Comparison of ENCODE assay signal across 9 cellular contexts in the genomic region with DNA sequence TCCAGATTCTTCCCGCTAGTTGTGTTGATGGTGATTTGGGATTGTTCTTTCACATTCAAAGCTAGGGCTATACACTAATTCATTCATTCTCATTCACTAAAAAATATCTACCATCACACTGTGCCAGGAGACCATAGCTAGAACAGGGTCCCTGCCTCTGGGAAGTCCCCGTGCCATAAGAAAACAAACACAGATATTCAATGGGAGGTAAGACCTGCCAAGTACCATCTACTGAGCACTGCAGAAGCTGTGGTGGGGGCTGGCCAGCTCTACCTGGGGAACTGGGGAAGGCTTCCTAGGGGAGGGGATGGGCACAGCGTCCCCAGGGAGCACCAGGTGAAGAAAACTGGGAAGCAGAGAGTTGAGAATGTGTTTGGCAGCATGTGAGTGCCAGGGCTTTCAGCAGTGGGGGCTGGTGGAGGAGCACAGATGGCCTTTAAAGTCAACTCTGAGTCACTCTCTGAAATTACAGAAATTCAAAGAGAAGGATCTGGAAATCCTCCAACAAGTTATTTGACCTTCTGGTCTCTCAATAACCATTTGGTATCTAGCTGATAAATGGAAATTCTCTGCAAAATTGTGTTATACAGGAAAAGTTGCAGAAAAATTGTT.
DNase-seq lines count a peak whose midpoint lies in the region; ATAC-seq and TF ChIP-seq lines count a peak whose summit lies in the region.
"Had no signal": no experiment of that assay in that cellular context is flagged by ENCODE, and none has a peak within 500 bp of the region (broad histone marks: within the 10 kb centered on the region; RNA-seq: fewer than 3 reads in every experiment).

No MANE protein-coding gene starts in this region.

- H3K9me3 ChIP-seq in MM.1S (replicated peaks; ENCODE audit: insufficient read depth, low read length): no peaks in the 10 kb centered on the region
- H3K9me3 ChIP-seq: SJCRH30 had no signal

- H3K27me3 Mint-ChIP-seq in HFFc6 (ENCODE audit: insufficient read depth): peaks cover 7% of the 10 kb centered on the region
- no peaks in the 10 kb centered on the region for H3K27me3 Mint-ChIP-seq in activated T-cell treated with anti-CD3 and anti-CD28 coated beads, Interleukin-2, amount 50 U/mL, for 4 hours (ENCODE audit: low read depth)

- H4K20me1 ChIP-seq in MM.1S (ENCODE audit: insufficient read depth, low read length): no peaks in the 10 kb centered on the region

- H3K79me2 ChIP-seq in MM.1S (ENCODE audit: low read length): no peaks in the 10 kb centered on the region

- H3F3A ChIP-seq in MM.1S (ENCODE audit: insufficient read depth, low read length): no peaks in the 10 kb centered on the region

- H3K27ac Mint-ChIP-seq in HFFc6: peak overlapping the region; percentile 73

- no peak overlapping the region for H2AFZ ChIP-seq in MM.1S (ENCODE audit: low read length)

- no peak overlapping the region for H3K4me3 Mint-ChIP-seq in HFFc6
- peak overlapping the region; percentile 39 for H3K4me3 Mint-ChIP-seq in activated T-cell treated with anti-CD3 and anti-CD28 coated beads, Interleukin-2, amount 50 U/mL, for 4 hours

- DNase-seq in A172 (ENCODE audit: low spot score) (peak; percentile 49), HFFc6 (peak; percentile 41), left ventricle myocardium superior (peak; percentile 44), NCI-H187 (lab: John Stamatoyannopoulos, UW) (no peak), MM.1S (no peak)
- peak; percentile 18 for DNase-seq in activated T-cell treated with anti-CD3 and anti-CD28 coated beads, Interleukin-2, amount 50 U/mL, for 4 hours

- H3K27me3 ChIP-seq in MM.1S (replicated peaks; ENCODE audit: insufficient read depth, low read length): no peaks in the 10 kb centered on the region
- H3K27me3 ChIP-seq: SJCRH30 had no signal

- H3K9me3 Mint-ChIP-seq in HFFc6: no peaks in the 10 kb centered on the region
- peaks cover 11% of the 10 kb centered on the region for H3K9me3 Mint-ChIP-seq in activated T-cell treated with anti-CD3 and anti-CD28 coated beads, Interleukin-2, amount 50 U/mL, for 4 hours

- peaks cover 14% of the 10 kb centered on the region for H3K4me1 Mint-ChIP-seq in HFFc6 (ENCODE audit: low read depth)
- H3K4me1 Mint-ChIP-seq in activated T-cell treated with anti-CD3 and anti-CD28 coated beads, Interleukin-2, amount 50 U/mL, for 4 hours (ENCODE audit: low read depth): peaks cover 34% of the 10 kb centered on the region

- H3K9me2 ChIP-seq in MM.1S (replicated peaks; ENCODE audit: insufficient read depth, low read length): no peaks in the 10 kb centered on the region

- H3K9ac ChIP-seq in MM.1S (ENCODE audit: low read length): no peak overlapping the region

- H3K4me2 ChIP-seq in MM.1S (ENCODE audit: low read depth, low read length): no peak overlapping the region

- intact Hi-C loops in left ventricle myocardium superior (cut with micrococcal nuclease): no loop called here

- H3K36me3 Mint-ChIP-seq in HFFc6 (ENCODE audit: low read depth): no peaks in the 10 kb centered on the region
- H3K36me3 Mint-ChIP-seq in activated T-cell treated with anti-CD3 and anti-CD28 coated beads, Interleukin-2, amount 50 U/mL, for 4 hours (ENCODE audit: insufficient read depth): peaks cover 12% of the 10 kb centered on the region

- H3K27ac ChIP-seq in MM.1S (ENCODE audit: low read length): no peak overlapping the region
- H3K27ac ChIP-seq: SJCRH30 had no signal

- H3K36me3 ChIP-seq in MM.1S (replicated peaks; ENCODE audit: insufficient read depth, low read length): no peaks in the 10 kb centered on the region
- H3K36me3 ChIP-seq: SJCRH30 had no signal

- H3K4me1 ChIP-seq in MM.1S (ENCODE audit: low read length): no peaks in the 10 kb centered on the region
- H3K4me1 ChIP-seq: SJCRH30 had no signal

- peak; percentile 61 to 73 for ATAC-seq in activated T-cell treated with anti-CD3 and anti-CD28 coated beads, Interleukin-2, amount 50 U/mL, for 4 hours
- ATAC-seq in left ventricle myocardium superior (peak; percentile 44), HG03520 (IDR thresholded peaks at IDR 0.05; ENCODE audit: unreplicated experiment) (no peak), GM21723 (IDR thresholded peaks at IDR 0.05; ENCODE audit: unreplicated experiment) (no peak)

- TF ChIP-seq CTCF in HFFc6 (IDR thresholded peaks at IDR 0.05) (no peak), MM.1S (IDR thresholded peaks at IDR 0.05; ENCODE audit: low read length) (no peak)

- no peak overlapping the region for H3K4me3 ChIP-seq in MM.1S (ENCODE audit: low read length)
- H3K4me3 ChIP-seq: SJCRH30 had no signal

Comparison
In these comparisons a context has a peak if more than half of its experiments do, and no peak if none do; other contexts are left out.
1. DNase-seq: peak in A172 (single experiment), HFFc6 (single experiment), activated T-cell treated with anti-CD3 and anti-CD28 coated beads, Interleukin-2, amount 50 U/mL, for 4 hours (single experiment) and left ventricle myocardium superior (single experiment); none in NCI-H187 (0 of 2) and MM.1S (single experiment).
2. ATAC-seq: peak in activated T-cell treated with anti-CD3 and anti-CD28 coated beads, Interleukin-2, amount 50 U/mL, for 4 hours (2 of 2) and left ventricle myocardium superior (single experiment); none in HG03520 (single experiment) and GM21723 (single experiment).